In the genomic region with DNA sequence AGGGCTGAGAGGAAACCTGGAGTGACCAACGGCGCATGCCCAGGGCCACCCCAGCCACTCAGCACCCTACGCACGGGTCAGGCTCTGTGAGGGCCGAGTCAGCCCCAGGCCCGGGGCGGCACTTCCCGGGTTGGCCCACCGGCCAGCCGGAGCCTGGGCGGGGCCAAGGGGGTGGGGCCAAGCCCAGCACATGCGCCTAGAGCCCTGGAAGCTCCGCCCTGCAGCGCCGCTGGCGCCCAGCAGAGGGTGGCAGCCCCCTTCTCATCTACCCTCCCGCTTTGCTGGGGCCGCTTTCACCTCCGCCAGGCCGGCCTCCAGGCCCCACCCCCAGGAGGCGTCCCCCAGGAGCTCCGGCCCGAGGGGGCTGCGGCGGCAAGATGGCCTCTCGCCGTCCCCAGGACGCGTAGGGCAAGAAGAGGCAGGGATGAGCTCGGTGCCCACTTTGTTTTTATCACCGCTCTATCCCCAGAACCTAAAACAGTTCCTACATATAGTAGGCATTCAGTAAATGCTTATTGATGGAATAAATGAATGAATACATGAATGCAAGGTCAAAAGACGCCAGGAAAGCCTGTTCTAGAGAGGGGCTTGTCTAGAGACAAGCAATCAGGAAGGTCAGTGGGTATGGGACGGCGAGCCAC, we compare ENCODE assay signal across 8 cellular contexts. TPM values are rescaled to one million over a fixed set of nuclear protein-coding genes. Genes with fewer than 3 reads are reported as not detected.
DNase-seq lines count a peak whose midpoint lies in the region; ATAC-seq lines count a peak whose summit lies in the region.

No MANE protein-coding gene starts in this region.

- peak overlapping the region; percentile 90 for H3K27ac Mint-ChIP-seq in activated CD4-positive, alpha-beta T cell treated with anti-CD3 and anti-CD28 coated beads for 36 hours

- peak; percentile 89 for ATAC-seq in GM19025 (IDR thresholded peaks at IDR 0.05; ENCODE audit: low read depth, unreplicated experiment)
- peak; percentile 87 for ATAC-seq in HG03280 (IDR thresholded peaks at IDR 0.05; ENCODE audit: unreplicated experiment)
- peak; percentile 93 for ATAC-seq in activated CD4-positive, alpha-beta T cell treated with anti-CD3 and anti-CD28 coated beads for 36 hours
- ATAC-seq in left colon = peak; percentile 96

- CTCF ChIA-PET in activated CD4-positive, alpha-beta T cell treated with anti-CD3 and anti-CD28 coated beads for 36 hours (lab: Charles Lee) = interaction anchor here (0.6 to 21.7 kb wide), 29 partner anchors 9 to 883 kb away, joined by 3 to 300 read pairs (median 5); a partner anchor contains a TSS

- peak overlapping the region; percentile 84 for H3K27ac ChIP-seq in cingulate gyrus (ENCODE audit: low read depth, low read length)

- peaks cover 48% of the 10 kb centered on the region for H3K4me1 Mint-ChIP-seq in activated CD4-positive, alpha-beta T cell treated with anti-CD3 and anti-CD28 coated beads for 36 hours

- H3K9me3 Mint-ChIP-seq in activated CD4-positive, alpha-beta T cell treated with anti-CD3 and anti-CD28 coated beads for 36 hours (ENCODE audit: low read depth) = no peaks in the 10 kb centered on the region

- POLR2A ChIA-PET in activated CD4-positive, alpha-beta T cell treated with anti-CD3 and anti-CD28 coated beads for 36 hours (lab: Charles Lee) = interaction anchor here (0.7 to 1.7 kb wide), 11 partner anchors 9 to 506 kb away, joined by 3 to 8 read pairs (median 4); a partner anchor contains a TSS

- intact Hi-C loops in activated CD4-positive, alpha-beta T cell treated with anti-CD3 and anti-CD28 coated beads for 36 hours (cut with DNase I, micrococcal nuclease) = loop anchor here (1.0 kb wide), 4 partner anchors 9 to 145 kb away; a partner anchor contains a TSS
- intact Hi-C loops in left colon (cut with DNase I, micrococcal nuclease) = loop anchor here in 1 of 2 donors (2.0 to 5.0 kb wide), 2 partner anchors 70 to 143 kb away; a partner anchor contains a TSS

- DNase-seq in Ammon's horn (ENCODE audit: low spot score) (peak; percentile 94), NCI-H460 (ENCODE audit: extremely low read depth, low read depth) (peak; percentile 92), left colon (peak; percentile 91 to 98)
- DNase-seq in activated CD4-positive, alpha-beta T cell treated with anti-CD3 and anti-CD28 coated beads for 36 hours = peak; percentile 96
- peak; percentile 86 to 91 for DNase-seq in stimulated activated CD4-positive, alpha-beta T cell treated with anti-CD3 and anti-CD28 coated beads, Interleukin-1b, Interleukin-23, amount 100 ng/mL, for 4 hours (ENCODE audit: low read depth in 2 of 2)

- H3K36me3 Mint-ChIP-seq in activated CD4-positive, alpha-beta T cell treated with anti-CD3 and anti-CD28 coated beads for 36 hours (ENCODE audit: low read depth) = no peaks in the 10 kb centered on the region

- no peaks in the 10 kb centered on the region for H3K27me3 Mint-ChIP-seq in activated CD4-positive, alpha-beta T cell treated with anti-CD3 and anti-CD28 coated beads for 36 hours

- peak overlapping the region; percentile 56 for H3K4me3 Mint-ChIP-seq in activated CD4-positive, alpha-beta T cell treated with anti-CD3 and anti-CD28 coated beads for 36 hours

RNA-seq across cellular contexts. Expression of a gene that starts 31.3 kb away (rescaled TPM):
- 10.6 and 10.9 TPM in 2 replicates for total RNA-seq in NCI-H460 (2014; rRNA removed; shearing (Covaris generic))
- polyA plus RNA-seq in NCI-H460 (2014; cell fraction: nucleus; rRNA removed) = 19.8 and 24.7 TPM in 2 replicates
- total RNA-seq in activated CD4-positive, alpha-beta T cell treated with anti-CD3 and anti-CD28 coated beads for 36 hours = 10 to 100 TPM; 31.9 to 38.2 TPM
- total RNA-seq in left colon = 100 to 1,000 TPM in 1 of 2 donors, 10 to 100 TPM in 1; 84.8 to 110 TPM

Comparison
In these comparisons a context has a peak if more than half of its experiments do, and no peak if none do; other contexts are left out.
1. Peak in every context shown above with its lines: DNase-seq, ATAC-seq and H3K27ac ChIP-seq.